ENCODE assay signal across 8 cellular contexts in the genomic region with DNA sequence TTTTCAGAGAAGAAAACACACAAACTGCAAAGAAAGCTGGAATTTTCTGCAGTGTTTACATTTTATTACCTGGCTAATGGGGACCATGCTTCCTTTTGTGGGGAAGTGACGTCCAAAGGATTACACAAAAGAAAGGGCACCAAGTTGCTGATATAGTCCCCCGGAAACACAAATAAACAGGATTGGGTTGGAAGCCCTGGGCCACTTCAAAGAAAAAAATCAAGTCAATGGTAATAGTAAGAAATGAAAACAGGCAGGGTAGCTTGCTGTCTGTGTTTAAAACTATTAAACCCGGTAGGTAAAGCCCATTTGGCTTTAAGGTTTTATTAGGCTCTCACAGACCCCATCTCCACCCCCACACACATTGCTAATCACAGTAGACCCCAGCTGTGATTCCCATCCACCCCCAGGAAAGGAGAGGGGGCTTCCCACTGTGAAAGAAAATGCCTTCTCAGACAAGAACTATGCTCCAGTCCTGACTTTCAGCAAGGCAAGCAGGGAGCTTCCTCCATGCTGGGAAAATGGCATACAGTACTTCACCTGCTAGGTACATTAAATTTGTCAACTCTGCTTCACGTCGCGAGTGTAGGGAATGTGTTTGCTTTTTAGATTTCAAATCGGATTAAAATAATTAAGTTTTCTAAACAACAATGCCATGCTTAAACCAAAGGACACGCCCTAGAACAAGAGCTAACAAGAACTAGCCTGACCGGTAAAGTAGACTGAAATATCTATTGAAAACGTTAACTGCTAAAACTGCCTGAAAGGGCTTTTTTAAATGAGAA. TPM values are rescaled to one million over a fixed set of nuclear protein-coding genes. Genes with fewer than 3 reads are reported as not detected.
A peak's percentile ranks its signal among the peaks of the same experiment; 100 is the strongest.
DNase-seq lines count a peak whose midpoint lies in the region; ATAC-seq, FAIRE-seq and TF ChIP-seq lines count a peak whose summit lies in the region.

No MANE protein-coding gene starts in this region.

- H3K9ac ChIP-seq in GM23248 (peak overlapping the region; percentile 90), H1 (replicated peaks in 1 of 4; ENCODE audit: extremely low read depth in 1 of 4, low read depth in 3 of 4, low read length in 3 of 4) (peak overlapping the region in 1 of 4 experiments; percentile 79; a peak in 3 of 7 replicates)

- H2BK20ac ChIP-seq in H1 (ENCODE audit: low read length), result no peak overlapping the region

- FAIRE-seq in H1 (lab: Jason Lieb, UNC), result peak; percentile 97

- no peak overlapping the region for H4K5ac ChIP-seq in H1 (ENCODE audit: insufficient read length, low read depth, low read length)

- H4K20me1 ChIP-seq in GM23248 (ENCODE audit: insufficient read depth), result no peaks in the 10 kb centered on the region
- H4K20me1 ChIP-seq in H1 (replicated peaks in 1 of 2; ENCODE audit: control insufficient read depth in 1 of 2, insufficient read depth in 2 of 2, low read length in 2 of 2), result no peaks in the 10 kb centered on the region

- no peak overlapping the region for H3K4ac ChIP-seq in H1 (replicated peaks; ENCODE audit: insufficient read length, low read depth, low read length)

- POLR2A ChIA-PET in H1 (lab: Charles Lee; ENCODE audit: partially characterized antibody), result interaction anchor here (0.8 to 2.0 kb wide), 11 partner anchors 8 to 394 kb away, joined by 3 to 8 read pairs (median 3); no protein-coding TSS in a partner anchor

- WGBS in GM23248 (ENCODE audit: low coverage in 1 of 2, low lambda C conversion rate in 2 of 2, missing lambda C conversion rate in 2 of 2), 2 experiments, result 26% methylated on average over 10 of the region's 10 CpGs
- 0% methylated on average over 10 of the region's 10 CpGs; no CpG with 5 or more reads in 1 of the 2 experiments for WGBS in H1 (ENCODE audit: extremely low coverage in 1 of 2, insufficient coverage in 1 of 2, insufficient read length in 1 of 2, insufficient replicate concordance in 2 of 2, low coverage in 1 of 2, low lambda C conversion rate in 2 of 2, missing lambda C conversion rate in 1 of 2), 2 experiments

- no peak overlapping the region for H4K91ac ChIP-seq in H1 (replicated peaks; ENCODE audit: insufficient read length, low read length)

- H2BK120ac ChIP-seq in H1 (replicated peaks; ENCODE audit: low read depth, low read length), result no peak overlapping the region

- no peak overlapping the region for H2BK5ac ChIP-seq in H1 (ENCODE audit: low read depth, low read length)

- H3K79me1 ChIP-seq in H1 (ENCODE audit: low read depth, low read length), result no peaks in the 10 kb centered on the region

- peaks cover 15% of the 10 kb centered on the region for H3K4me1 ChIP-seq in GM23248 (ENCODE audit: insufficient read depth)
- peaks cover 0 to 6% (median 4%) of the 10 kb centered on the region in 4 experiments; a peak in 3 of 7 replicates for H3K4me1 ChIP-seq in H1 (replicated peaks in 1 of 4; ENCODE audit: control insufficient read depth in 3 of 4, insufficient read depth in 4 of 4, low read length in 3 of 4)

- H3K4me3 ChIP-seq in GM23248 (peak overlapping the region; percentile 89), H1 (ENCODE audit: extremely low read depth in 1 of 4, insufficient read depth in 2 of 4, low read depth in 3 of 4, low read length in 4 of 4) (peak overlapping the region; percentile 73 to 86 (median 76))

- H3K27ac Mint-ChIP-seq in natural killer cell, result no peak overlapping the region

- H3F3A ChIP-seq in GM23248 (ENCODE audit: insufficient read depth), result peaks cover 16% of the 10 kb centered on the region

- in situ Hi-C loops in GM23248 (cut with MboI), result loop anchor here (25.0 kb wide), 2 partner anchors 394 to 406 kb away; no protein-coding TSS in a partner anchor

- H3K23me2 ChIP-seq in H1 (ENCODE audit: low read depth, low read length), result peaks cover 11% of the 10 kb centered on the region

- no peaks in the 10 kb centered on the region for H3K9me3 Mint-ChIP-seq in natural killer cell

- peaks cover 8 to 23% of the 10 kb centered on the region in 2 donors for H3K4me1 Mint-ChIP-seq in natural killer cell

- H4K8ac ChIP-seq in H1 (ENCODE audit: extremely low read depth, insufficient read depth, low read length), result no peak overlapping the region

- ATAC-seq in natural killer cell, result no peak
- no peak for ATAC-seq in HG02759 (IDR thresholded peaks at IDR 0.05; ENCODE audit: unreplicated experiment)

- H2BK15ac ChIP-seq in H1 (ENCODE audit: low read length), result no peak overlapping the region

- peaks cover 50 to 64% of the 10 kb centered on the region in 2 donors for H3K27me3 Mint-ChIP-seq in natural killer cell (ENCODE audit: low read depth in 2 of 2)

- H3K14ac ChIP-seq in H1 (ENCODE audit: insufficient read length), result no peak overlapping the region

- no peak overlapping the region for H3K27ac ChIP-seq in GM23248
- peak overlapping the region; percentile 3; the same call in 1 of the 2 replicates for H3K27ac ChIP-seq in H1 (ENCODE audit: low read depth, low read length)

- CTCF ChIA-PET in H1 (lab: Charles Lee; ENCODE audit: partially characterized antibody), result interaction anchor here (0.7 to 3.5 kb wide), 12 partner anchors 10 to 177 kb away, joined by 3 to 47 read pairs (median 3); no protein-coding TSS in a partner anchor

- no peak; a peak in 1 of 3 replicates for TF ChIP-seq EP300 in H1 (IDR thresholded peaks at IDR 0.05; ENCODE audit: borderline replicate concordance in 1 of 2, low read depth in 2 of 2, low read length in 2 of 2)

- peak overlapping the region; percentile 82 for H3K4me2 ChIP-seq in GM23248 (ENCODE audit: unreplicated experiment)
- peak overlapping the region; percentile 92 to 95 for H3K4me2 ChIP-seq in H1 (ENCODE audit: insufficient read depth in 1 of 2, low read depth in 2 of 2, low read length in 2 of 2)

- H3K18ac ChIP-seq in H1 (ENCODE audit: extremely low read depth, low read length), result no peak overlapping the region

- H3K56ac ChIP-seq in H1 (replicated peaks; ENCODE audit: insufficient read length, low read depth, low read length), result no peak overlapping the region

- no peak overlapping the region for H2AK5ac ChIP-seq in H1 (ENCODE audit: low read depth, low read length)

- H2AFZ ChIP-seq in GM23248 (peak overlapping the region; percentile 90), H1 (ENCODE audit: low read length) (no peak overlapping the region)

- no peak overlapping the region for H2BK12ac ChIP-seq in H1 (ENCODE audit: low read depth, low read length)

- no peak for TF ChIP-seq RAD21 in H1 (IDR thresholded peaks at IDR 0.05 in 1 of 2, conservative IDR thresholded peaks at IDR 0.05 in 1 of 2; ENCODE audit: low read depth in 2 of 2, low read length in 2 of 2)

- H3K79me2 ChIP-seq in GM23248 (ENCODE audit: insufficient read depth) (peaks cover 13% of the 10 kb centered on the region), H1 (ENCODE audit: control insufficient read depth in 1 of 2, insufficient read depth in 2 of 2, low read length in 2 of 2) (peaks cover 0 to 34% of the 10 kb centered on the region in 2 experiments; a peak in 3 of 4 replicates)

- H3K27me3 ChIP-seq in GM23248 (replicated peaks; ENCODE audit: insufficient read depth) (0 out of 2 replicates have a peak, but pooled peaks cover 4% of the 10 kb centered on the region), H1 (replicated peaks in 1 of 4; ENCODE audit: control insufficient read depth in 3 of 4, extremely low read depth in 1 of 4, insufficient read depth in 3 of 4, low read length in 3 of 4) (peaks cover 0 to 9% (median 2%) of the 10 kb centered on the region in 4 experiments; a peak in 2 of 7 replicates)

- TF ChIP-seq CTCF in H1 (IDR thresholded peaks at IDR 0.05; ENCODE audit: control extremely low read depth in 1 of 3, insufficient read depth in 1 of 3, low read depth in 1 of 3, low read length in 3 of 3) (no peak), natural killer cell (IDR thresholded peaks at IDR 0.05) (no peak)

- H3K9me3 ChIP-seq in GM23248 (ENCODE audit: low read depth) (no peaks in the 10 kb centered on the region), H1 (ENCODE audit: insufficient read depth in 2 of 2, low read depth in 1 of 2, low read length in 1 of 2) (no peaks in the 10 kb centered on the region)

- no peaks in the 10 kb centered on the region for H3K36me3 Mint-ChIP-seq in natural killer cell

- H3K4me3 Mint-ChIP-seq in natural killer cell, result peak overlapping the region; percentile 82

- no peaks in the 10 kb centered on the region for H3K36me3 ChIP-seq in GM23248 (ENCODE audit: low read depth)
- no peaks in the 10 kb centered on the region for H3K36me3 ChIP-seq in H1 (ENCODE audit: control insufficient read depth in 2 of 4, insufficient read depth in 4 of 4, low read length in 3 of 4)

- DNase-seq in GM23248 (peak; percentile 28), NCI-H774 (lab: John Stamatoyannopoulos, UW) (peak; percentile 30), H1 (ENCODE audit: low read depth in 1 of 2, low spot score in 2 of 2) (peak in 1 of 2 experiments; percentile 62), natural killer cell (no peak), epidermal melanocyte (ENCODE audit: insufficient read length, low spot score) (no peak), DMS114 treated with DMSO at 0.1 percent for 48 hours (lab: John Stamatoyannopoulos, UW; ENCODE audit: unreplicated experiment) (no peak)
- no peak for DNase-seq in stimulated activated CD4-positive, alpha-beta T cell treated with anti-CD3 and anti-CD28 coated beads, Interleukin-2, amount 100 ng/mL, for 24 hours

- no peaks in the 10 kb centered on the region for H3K9me2 ChIP-seq in GM23248 (ENCODE audit: insufficient read depth)

- no peak overlapping the region for H3K23ac ChIP-seq in H1 (ENCODE audit: insufficient read length)

- TF ChIP-seq POLR2A in H1 (IDR thresholded peaks at IDR 0.05; ENCODE audit: control extremely low read depth in 1 of 2, low read depth in 2 of 2, low read length in 2 of 2), result peak; percentile 56 to 84

- intact Hi-C loops in natural killer cell (cut with micrococcal nuclease), result loop anchor here (5.0 to 10.0 kb wide), 2 partner anchors 239 to 441 kb away; partner anchors contain the start of gene TNFAIP3

RNA-seq across cellular contexts. Expression of gene PERP, which starts 1.1 kb away (rescaled TPM):
- 24.8 and 28.5 TPM in 2 replicates for total RNA-seq in GM23248 (2014; rRNA removed; shearing (Covaris generic))
- polyA plus RNA-seq in GM23248 (2016; fragmentation: Nextera tagmentation; extraction: Ambion mirVana), result 45.3 and 45.7 TPM in 2 replicates
- 26.7 and 26.8 TPM in 2 replicates for total RNA-seq in H1 (2021; fragmentation: NEBNext Ultra II Directional; extraction: Animal tissue kit (Norgen Biotek cat#: 25700))
- 21.0 and 21.4 TPM in 2 replicates for polyA plus RNA-seq in H1 (2011; rRNA removed)
- 14.2 TPM for polyA plus RNA-seq in H1 (2011; cell fraction: cytosol; rRNA removed)
- polyA plus RNA-seq in H1 (2011; cell fraction: nucleus; rRNA removed), result 12.9 TPM
- polyA plus RNA-seq in H1 (2012, experiment 1 of 2), result 16.2 to 18.7 TPM (median 17.0 TPM) in 4 replicates
- 5.6 TPM for polyA plus RNA-seq in H1 (2012, experiment 2 of 2)
- polyA plus RNA-seq in H1 (2013, experiment 1 of 2), result 33.3 TPM
- polyA plus RNA-seq in H1 (2013, experiment 2 of 2), result 41.5 TPM
- polyA minus RNA-seq in H1 (2011; rRNA and poly(A)+ RNA removed), result 18.5 and 21.3 TPM in 2 replicates
- 9.4 TPM for polyA minus RNA-seq in H1 (2011; cell fraction: cytosol; rRNA and poly(A)+ RNA removed)
- polyA minus RNA-seq in H1 (2011; cell fraction: nucleus; rRNA and poly(A)+ RNA removed), result 8.3 TPM
- 1 to 10 TPM in 1 of 3 donors, under 1 TPM in 1, not detected in 1; 0.05 to 1.6 TPM for total RNA-seq in natural killer cell

RNA-seq across cellular contexts. Expression of gene ARFGEF3, which starts 55.7 kb away (rescaled TPM):
- 0.11 and 0.13 TPM in 2 replicates for total RNA-seq in GM23248 (2014; rRNA removed; shearing (Covaris generic))
- polyA plus RNA-seq in GM23248 (2016; fragmentation: Nextera tagmentation; extraction: Ambion mirVana) (0.06 TPM in 2 replicates), H1 (2011; rRNA removed) (5.6 and 5.8 TPM in 2 replicates)
- total RNA-seq in H1 (2021; fragmentation: NEBNext Ultra II Directional; extraction: Animal tissue kit (Norgen Biotek cat#: 25700)), result 22.9 and 23.2 TPM in 2 replicates
- polyA plus RNA-seq in H1 (2011; cell fraction: cytosol; rRNA removed), result 5.9 TPM
- polyA plus RNA-seq in H1 (2011; cell fraction: nucleus; rRNA removed), result 9.8 TPM
- 6.6 to 9.8 TPM (median 9.1 TPM) in 4 replicates for polyA plus RNA-seq in H1 (2012, experiment 1 of 2)
- 0.94 TPM for polyA plus RNA-seq in H1 (2012, experiment 2 of 2)
- 9.1 TPM for polyA plus RNA-seq in H1 (2013, experiment 1 of 2)
- polyA plus RNA-seq in H1 (2013, experiment 2 of 2), result 8.4 TPM
- 30.9 and 33.5 TPM in 2 replicates for polyA minus RNA-seq in H1 (2011; rRNA and poly(A)+ RNA removed)
- polyA minus RNA-seq in H1 (2011; cell fraction: cytosol; rRNA and poly(A)+ RNA removed), result 17.6 TPM
- 24.6 TPM for polyA minus RNA-seq in H1 (2011; cell fraction: nucleus; rRNA and poly(A)+ RNA removed)
- under 1 TPM in 2 of 3 donors, not detected in 1; 0.05 to 0.09 TPM for total RNA-seq in natural killer cell

Comparison
In these comparisons a context has a peak if more than half of its experiments do, and no peak if none do; other contexts are left out.
1. DNase-seq: peak in GM23248 (single experiment) and NCI-H774 (single experiment); none in natural killer cell (single experiment), epidermal melanocyte (single experiment), stimulated activated CD4-positive, alpha-beta T cell treated with anti-CD3 and anti-CD28 coated beads, Interleukin-2, amount 100 ng/mL, for 24 hours (0 of 2) and DMS114 treated with DMSO at 0.1 percent for 48 hours (single experiment).
2. RNA of gene ARFGEF3, which starts 55.7 kb away (total RNA-seq): 22.9 to 23.2 TPM in H1; 0.11 to 0.13 TPM in GM23248 and 0.05 to 0.09 TPM in natural killer cell; every median in the first group is over 10 times any median in the second.